In the genomic region with DNA sequence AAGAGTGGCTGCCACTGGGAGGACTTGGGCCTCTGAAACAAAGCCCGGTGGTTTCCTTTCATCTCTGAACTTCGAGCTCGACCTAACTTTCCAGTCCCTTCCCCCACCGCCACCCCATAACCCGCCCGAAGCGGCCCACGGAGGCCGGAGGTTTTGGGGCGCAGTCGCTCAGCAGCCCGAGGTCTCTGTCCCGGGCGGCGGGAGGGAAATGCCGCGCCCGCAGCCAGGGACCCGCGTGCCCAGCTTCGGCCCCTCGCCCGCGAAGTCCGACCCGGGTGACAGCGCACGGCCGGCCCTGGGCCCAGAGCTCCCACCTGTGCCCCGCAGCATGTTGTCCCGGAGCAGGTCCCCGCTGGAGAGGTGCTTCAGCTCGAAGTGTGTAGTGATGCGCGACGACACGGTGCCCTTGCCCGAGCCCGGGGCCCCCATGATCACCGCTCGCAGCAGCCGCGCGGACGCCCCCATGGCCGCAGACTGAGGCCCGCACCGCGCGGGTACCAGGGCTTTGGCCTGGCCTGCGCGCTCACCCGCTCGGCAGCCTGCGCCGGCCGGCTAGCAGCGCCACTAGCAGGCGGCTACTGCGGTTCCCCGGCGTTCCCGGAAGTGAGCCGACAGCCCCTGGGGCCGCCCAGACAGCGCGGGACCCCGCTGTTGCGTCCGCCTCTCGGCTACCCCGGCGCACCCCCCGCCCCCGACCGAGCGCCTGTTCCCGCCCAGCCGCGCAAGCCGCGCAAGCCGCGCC, we compare ENCODE assay signal across 8 cellular contexts. TPM values are rescaled to one million over a fixed set of nuclear protein-coding genes. Genes with fewer than 3 reads are reported as not detected.
A peak's percentile ranks its signal among the peaks of the same experiment; 100 is the strongest.
DNase-seq lines count a peak whose midpoint lies in the region; ATAC-seq, FAIRE-seq and TF ChIP-seq lines count a peak whose summit lies in the region.

A gene (minus strand): TSS at position 580 of the 742 bp plus-strand sequence. CDS start 115 bp downstream, at position 465.

- H3K27ac Mint-ChIP-seq in central memory CD8-positive, alpha-beta T cell (ENCODE audit: low read depth): peak within 1 kb of the TSS; percentile 93

- H3K79me2 ChIP-seq in keratinocyte (ENCODE audit: control insufficient read depth, insufficient read depth, low read length): peaks cover 41% of the 10 kb centered on the region

- H3K4me3 ChIP-seq in AG04450 (ENCODE audit: low read depth, low read length) (peak within 1 kb of the TSS; percentile 84), keratinocyte (ENCODE audit: control insufficient read depth in 2 of 3, extremely low read depth in 1 of 3, insufficient read depth in 2 of 3, low read depth in 1 of 3, low read length in 3 of 3) (peak within 1 kb of the TSS; percentile 71 to 83 (median 77))

- H3K27me3 Mint-ChIP-seq in central memory CD8-positive, alpha-beta T cell: no peaks in the 10 kb centered on the region

- no peak for FAIRE-seq in keratinocyte (lab: Jason Lieb, UNC)

- H3K27me3 ChIP-seq in AG04450 (ENCODE audit: control insufficient read depth, insufficient read depth, low read length): no peaks in the 10 kb centered on the region
- H3K27me3 ChIP-seq in keratinocyte (ENCODE audit: control insufficient read depth, extremely low read depth, insufficient read depth, low read length): no peaks in the 10 kb centered on the region

- no peaks in the 10 kb centered on the region for H3K9me1 ChIP-seq in keratinocyte (ENCODE audit: control insufficient read depth, extremely low read depth, insufficient read depth, low read length)

- POLR2A ChIA-PET in AG04450 (lab: Yijun Ruan, JAX): interaction anchor here (0.6 to 1.5 kb wide), 5 partner anchors 52 to 1897 kb away, joined by 3 to 15 read pairs (median 3); a partner anchor contains a TSS

- H3K36me3 ChIP-seq in keratinocyte (ENCODE audit: control insufficient read depth in 2 of 2, extremely low read depth in 1 of 2, insufficient read depth in 2 of 2, low read length in 2 of 2): no peaks in the 10 kb centered on the region

- H3K27ac ChIP-seq in AG04450 (ENCODE audit: low read depth, low read length) (peak within 1 kb of the TSS; percentile 39), keratinocyte (ENCODE audit: control insufficient read depth, insufficient read depth, low read length) (peak within 1 kb of the TSS; percentile 85)

- H2AFZ ChIP-seq in keratinocyte (ENCODE audit: control insufficient read depth, low read length): peak within 1 kb of the TSS; percentile 90

- H3K9me3 ChIP-seq in AG04450 (ENCODE audit: control insufficient read depth, insufficient read depth, low read length) (no peaks in the 10 kb centered on the region), keratinocyte (ENCODE audit: control insufficient read depth, low read depth, low read length) (no peaks in the 10 kb centered on the region)

- peak within 1 kb of the TSS; percentile 85 for H3K9ac ChIP-seq in keratinocyte (ENCODE audit: control insufficient read depth, extremely low read depth, insufficient read depth, low read length)

- H3K4me3 Mint-ChIP-seq in central memory CD8-positive, alpha-beta T cell: peak within 1 kb of the TSS; percentile 90

- peak; percentile 66 for DNase-seq in AG04450 (ENCODE audit: low read depth, low spot score)
- peak; percentile 90 for DNase-seq in NCI-H2196 treated with DMSO at 0.1 percent for 48 hours (lab: John Stamatoyannopoulos, UW; ENCODE audit: unreplicated experiment)
- DNase-seq in central memory CD8-positive, alpha-beta T cell (ENCODE audit: low spot score in 2 of 2): peak; percentile 67 to 80
- no peak for DNase-seq in keratinocyte (ENCODE audit: low read depth, low spot score)
- DNase-seq in stimulated activated CD4-positive, alpha-beta T cell treated with anti-CD3 and anti-CD28 coated beads, Interleukin-15, amount 100 ng/mL, for 1 hour (ENCODE audit: low read depth in 1 of 2, low spot score in 1 of 2): peak; percentile 68 to 78

- peak; percentile 25; the same call in 1 of the 2 replicates for TF ChIP-seq CTCF in AG04450 (IDR thresholded peaks at IDR 0.05; ENCODE audit: low read depth, low read length)
- peak in 2 of 3 experiments; percentile 44 to 48 for TF ChIP-seq CTCF in keratinocyte (optimal IDR thresholded peaks at IDR 0.05 in 1 of 3, IDR thresholded peaks at IDR 0.05 in 1 of 3, conservative IDR thresholded peaks at IDR 0.05 in 1 of 3; ENCODE audit: extremely low read depth in 1 of 3, insufficient read depth in 2 of 3, low read length in 3 of 3)

- H3K4me1 Mint-ChIP-seq in central memory CD8-positive, alpha-beta T cell: peaks cover 30% of the 10 kb centered on the region

- H3K4me1 ChIP-seq in keratinocyte (ENCODE audit: control insufficient read depth, extremely low read depth, insufficient read depth, low read length): peaks cover 23% of the 10 kb centered on the region

- no peaks in the 10 kb centered on the region for H3K9me3 Mint-ChIP-seq in central memory CD8-positive, alpha-beta T cell

- no peaks in the 10 kb centered on the region for H4K20me1 ChIP-seq in keratinocyte (ENCODE audit: control insufficient read depth, extremely low read depth, insufficient read depth, low read length)

- CTCF ChIA-PET in AG04450 (lab: Charles Lee): interaction anchor here (0.7 to 1.5 kb wide), 9 partner anchors 8 to 184 kb away, joined by 3 to 5 read pairs (median 3); a partner anchor contains a TSS

- H3K4me2 ChIP-seq in keratinocyte (ENCODE audit: control insufficient read depth, extremely low read depth, insufficient read depth, low read depth, low read length): peak within 1 kb of the TSS; percentile 85

- H3K36me3 Mint-ChIP-seq in central memory CD8-positive, alpha-beta T cell (ENCODE audit: insufficient read depth): peaks cover 13% of the 10 kb centered on the region

- dilution Hi-C loops in keratinocyte (cut with MboI; ENCODE audit: extremely low pct_ligation_motif_present, low sequenced_read_pairs): no loop called here

- ATAC-seq in GM18861 (IDR thresholded peaks at IDR 0.05; ENCODE audit: unreplicated experiment) (peak; percentile 88), HG03066 (IDR thresholded peaks at IDR 0.05; ENCODE audit: low read depth, unreplicated experiment) (peak; percentile 83)
- ATAC-seq in activated CD4-positive, CD25-positive, alpha-beta regulatory T cell treated with anti-CD3 and anti-CD28 coated beads, Interleukin-2, amount 50 U/mL, for 24 hours: peak; percentile 91 to 93
- ATAC-seq in central memory CD8-positive, alpha-beta T cell (replicated peaks; ENCODE audit: extremely low read depth, poor library complexity, severe bottlenecking): peak; percentile 96

RNA-seq across cellular contexts. Expression of the gene that starts here (rescaled TPM):
- polyA plus RNA-seq in AG04450 (2011; rRNA removed) (52.1 and 70.3 TPM in 2 replicates), keratinocyte (28.5 to 45.8 TPM (median 37.6 TPM) in 3 replicates)
- 20.6 and 25.5 TPM in 2 replicates for polyA minus RNA-seq in AG04450 (2011; rRNA and poly(A)+ RNA removed)
- polyA plus RNA-seq in keratinocyte (2011; ENCODE audit: low read depth): 21.6 TPM
- 37.0 and 60.6 TPM in 2 replicates for polyA plus RNA-seq in keratinocyte (2011; cell fraction: cytosol; rRNA removed)
- polyA plus RNA-seq in keratinocyte (2011; cell fraction: nucleus; rRNA removed): 21.2 and 22.8 TPM in 2 replicates
- 32.1 and 40.5 TPM in 2 replicates for polyA plus RNA-seq in keratinocyte (2012; ENCODE audit: low replicate concordance)
- polyA minus RNA-seq in keratinocyte: 11.9 to 20.8 TPM (median 18.3 TPM) in 3 replicates
- 66.0 TPM for polyA minus RNA-seq in keratinocyte (2011; cell fraction: cytosol; rRNA and poly(A)+ RNA removed)
- polyA minus RNA-seq in keratinocyte (2011; cell fraction: nucleus; rRNA and poly(A)+ RNA removed): 12.0 and 17.7 TPM in 2 replicates
